10 cellular contexts compared by ENCODE assay signal in genomic region chr5:132776932-132777208, GRCh38. TPM values are rescaled to one million over a fixed set of nuclear protein-coding genes. Genes with fewer than 3 reads are reported as not detected.
DNase-seq lines count a peak whose midpoint lies in the region; TF ChIP-seq lines count a peak whose summit lies in the region.
"Had no signal": no experiment of that assay in that cellular context is flagged by ENCODE, and none has a peak within 500 bp of the region (broad histone marks: within the 10 kb centered on the region; RNA-seq: fewer than 3 reads in every experiment).

No MANE protein-coding gene starts in this region.

- no peak for TF ChIP-seq POLR2A in testis (IDR thresholded peaks at IDR 0.05)

- H3K36me3 Mint-ChIP-seq in activated CD4-positive, alpha-beta memory T cell treated with anti-CD3 and anti-CD28 coated beads for 36 hours: no peaks in the 10 kb centered on the region
- H3K36me3 Mint-ChIP-seq: activated naive CD4-positive, alpha-beta T cell treated with anti-CD3 and anti-CD28 coated beads, Interleukin-2, amount 10 ng/mL, durations not matched to agents 7 days and 5 days had no signal

- intact Hi-C loops in testis (cut with DNase I; ENCODE audit: low total_unique reads): no loop called here
- intact Hi-C loops in activated CD4-positive, alpha-beta memory T cell treated with anti-CD3 and anti-CD28 coated beads for 36 hours (cut with micrococcal nuclease): loop anchor here (1.0 to 2.0 kb wide), 3 partner anchors 26 to 89 kb away; partner anchors contain the start of genes GDF9, KIF3A and UQCRQ

- H3K27me3 ChIP-seq in HAP-1 (ENCODE audit: low read depth) (no peaks in the 10 kb centered on the region), iPS-20b (ENCODE audit: insufficient read depth, low read length) (peaks cover 68% of the 10 kb centered on the region), testis (no peaks in the 10 kb centered on the region)

- H3K36me3 ChIP-seq in HAP-1 (replicated peaks): no peaks in the 10 kb centered on the region
- H3K36me3 ChIP-seq in iPS-20b (ENCODE audit: insufficient read depth, low read depth, low read length): no peaks in the 10 kb centered on the region
- no peaks in the 10 kb centered on the region for H3K36me3 ChIP-seq in testis (ENCODE audit: low read depth, missing control alignments)

- WGBS in testis, 2 donors: 1% methylated on average over 32 of the region's 41 CpGs; no CpG with 5 or more reads in 1 of the 2 donors

- peak overlapping the region; percentile 97 for H3K27ac ChIP-seq in angular gyrus (ENCODE audit: low read depth, low read length)
- no peak overlapping the region for H3K27ac ChIP-seq in iPS-20b (ENCODE audit: low read length)
- peak overlapping the region in 1 of 2 donors; percentile 71 for H3K27ac ChIP-seq in testis

- H3K27ac Mint-ChIP-seq in activated CD4-positive, alpha-beta memory T cell treated with anti-CD3 and anti-CD28 coated beads for 36 hours: no peak overlapping the region
- H3K27ac Mint-ChIP-seq: activated naive CD4-positive, alpha-beta T cell treated with anti-CD3 and anti-CD28 coated beads, Interleukin-2, amount 10 ng/mL, durations not matched to agents 7 days and 5 days had no signal

- no peaks in the 10 kb centered on the region for H3K9me3 Mint-ChIP-seq in activated CD4-positive, alpha-beta memory T cell treated with anti-CD3 and anti-CD28 coated beads for 36 hours
- H3K9me3 Mint-ChIP-seq: activated naive CD4-positive, alpha-beta T cell treated with anti-CD3 and anti-CD28 coated beads, Interleukin-2, amount 10 ng/mL, durations not matched to agents 7 days and 5 days had no signal

- H3K9me3 ChIP-seq in HAP-1 (no peaks in the 10 kb centered on the region), iPS-20b (ENCODE audit: insufficient read depth, low read depth, low read length) (no peaks in the 10 kb centered on the region), testis (no peaks in the 10 kb centered on the region)

- POLR2A ChIA-PET in activated CD4-positive, alpha-beta memory T cell treated with anti-CD3 and anti-CD28 coated beads for 36 hours (lab: Charles Lee): no interaction called here

- CTCF ChIA-PET in activated CD4-positive, alpha-beta memory T cell treated with anti-CD3 and anti-CD28 coated beads for 36 hours (lab: Charles Lee): interaction anchor here (0.8 to 1.7 kb wide), 2 partner anchors 24 to 251 kb away, joined by 3 to 6 read pairs; no protein-coding TSS in a partner anchor

- in situ Hi-C loops in HAP-1 (cut with MboI; ENCODE audit: low sequenced_read_pairs): no loop called here

- no peak overlapping the region for H3K4me3 Mint-ChIP-seq in activated CD4-positive, alpha-beta memory T cell treated with anti-CD3 and anti-CD28 coated beads for 36 hours

- H3K4me1 ChIP-seq in HAP-1: peaks cover 6% of the 10 kb centered on the region
- H3K4me1 ChIP-seq in iPS-20b (ENCODE audit: insufficient read depth, low read length): peaks cover 14% of the 10 kb centered on the region
- peaks cover 15% of the 10 kb centered on the region for H3K4me1 ChIP-seq in testis

- DNase-seq in HAP-1 (ENCODE audit: low spot score in 2 of 2) (no peak), testis (no peak), SHP77 treated with DMSO at 0.1 percent for 48 hours (lab: John Stamatoyannopoulos, UW) (no peak), SW 1271 (lab: John Stamatoyannopoulos, UW) (no peak), GM19240 (ENCODE audit: insufficient read length, low spot score) (no peak)
- no peak for DNase-seq in activated CD4-positive, alpha-beta memory T cell treated with anti-CD3 and anti-CD28 coated beads for 36 hours

- H3K4me3 ChIP-seq in HAP-1 (peak overlapping the region; percentile 55), iPS-20b (ENCODE audit: low read length) (peak overlapping the region; percentile 72; the same call in 1 of the 2 replicates), testis (peak overlapping the region; percentile 75 to 82)

- H3K27me3 Mint-ChIP-seq in activated CD4-positive, alpha-beta memory T cell treated with anti-CD3 and anti-CD28 coated beads for 36 hours: peaks cover 11% of the 10 kb centered on the region

- H3K4me1 Mint-ChIP-seq in activated CD4-positive, alpha-beta memory T cell treated with anti-CD3 and anti-CD28 coated beads for 36 hours (ENCODE audit: low read depth): peaks cover 2% of the 10 kb centered on the region

- H3K9ac ChIP-seq in iPS-20b (ENCODE audit: low read depth, low read length): peak overlapping the region; percentile 15; the same call in 1 of the 2 replicates

- no peak for TF ChIP-seq CTCF in testis (IDR thresholded peaks at IDR 0.05)

RNA-seq across cellular contexts. Expression of gene SEPTIN8, which starts 0.2 kb away (rescaled TPM):
- total RNA-seq in testis: 10 to 100 TPM; 12.4 to 13.9 TPM
- 16.4 TPM for polyA plus RNA-seq in testis (ENCODE audit: insufficient read depth, low read depth, low replicate concordance)
- total RNA-seq in activated CD4-positive, alpha-beta memory T cell treated with anti-CD3 and anti-CD28 coated beads for 36 hours: 10 to 100 TPM; 31.1 to 32.8 TPM

RNA-seq across cellular contexts. Expression of gene CCNI2, which starts 29.6 kb away (rescaled TPM):
- total RNA-seq in testis: 1 to 10 TPM; 2.7 to 4.5 TPM
- polyA plus RNA-seq in testis (ENCODE audit: insufficient read depth, low read depth, low replicate concordance): 1.1 TPM
- total RNA-seq in activated CD4-positive, alpha-beta memory T cell treated with anti-CD3 and anti-CD28 coated beads for 36 hours: 1 to 10 TPM; 2.7 to 4.2 TPM
- total RNA-seq: NCI-H460 had no signal

RNA-seq across cellular contexts. Expression of gene SOWAHA, which starts 36.2 kb away (rescaled TPM):
- 1 to 10 TPM; 1.2 to 1.3 TPM for total RNA-seq in testis
- polyA plus RNA-seq in testis (ENCODE audit: insufficient read depth, low read depth, low replicate concordance): 0.46 TPM
- not detected for total RNA-seq in activated CD4-positive, alpha-beta memory T cell treated with anti-CD3 and anti-CD28 coated beads for 36 hours
- total RNA-seq: NCI-H460 had no signal

RNA-seq across cellular contexts. Expression of gene KIF3A, which starts 39.5 kb away (rescaled TPM):
- 10 to 100 TPM; 30.8 to 38.6 TPM for total RNA-seq in testis
- 23.2 TPM for polyA plus RNA-seq in testis (ENCODE audit: insufficient read depth, low read depth, low replicate concordance)
- total RNA-seq in activated CD4-positive, alpha-beta memory T cell treated with anti-CD3 and anti-CD28 coated beads for 36 hours: 10 to 100 TPM; 12.1 to 16.1 TPM

RNA-seq across cellular contexts. Expression of gene SHROOM1, which starts 53.6 kb away (rescaled TPM):
- total RNA-seq in testis: 1 to 10 TPM; 9.0 to 9.6 TPM
- polyA plus RNA-seq in testis (ENCODE audit: insufficient read depth, low read depth, low replicate concordance): 2.1 TPM
- total RNA-seq in activated CD4-positive, alpha-beta memory T cell treated with anti-CD3 and anti-CD28 coated beads for 36 hours: 1 to 10 TPM; 1.2 to 1.6 TPM
